1 cellular context compared by ENCODE assay signal in the genomic region with DNA sequence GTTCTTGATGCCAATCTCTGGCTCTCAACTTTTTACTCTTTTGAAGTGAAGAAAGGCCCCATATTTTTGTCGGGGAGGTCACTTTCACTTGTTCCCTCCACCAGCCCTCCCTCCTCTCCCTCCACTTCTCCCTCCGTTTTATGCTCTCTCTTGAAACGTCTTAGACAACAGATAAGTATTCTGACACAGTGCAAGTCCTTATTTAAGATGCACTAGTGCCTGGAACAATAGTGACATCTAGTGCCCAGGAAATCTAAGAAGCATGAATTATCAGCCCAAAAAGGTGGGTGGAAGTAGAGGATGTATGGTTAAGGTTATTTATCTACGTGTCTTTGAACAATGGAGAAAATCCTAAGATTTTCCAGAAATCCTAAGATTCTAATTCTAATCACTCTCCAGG.
TF ChIP-seq lines count a peak whose summit lies in the region.

No MANE protein-coding gene starts in this region.

TF ChIP-seq in HepG2, 621 proteins besides CTCF, POLR2A, EP300 and RAD21 (continued from another document):
- TF ChIP-seq STAG1 (CRISPR knock-in tag; IDR thresholded peaks at IDR 0.05) (peak; percentile 85), SMC3 (IDR thresholded peaks at IDR 0.05; ENCODE audit: low read length) (peak; percentile 59; the same call in 1 of the 2 replicates)
- TF ChIP-seq, protein P1, sequence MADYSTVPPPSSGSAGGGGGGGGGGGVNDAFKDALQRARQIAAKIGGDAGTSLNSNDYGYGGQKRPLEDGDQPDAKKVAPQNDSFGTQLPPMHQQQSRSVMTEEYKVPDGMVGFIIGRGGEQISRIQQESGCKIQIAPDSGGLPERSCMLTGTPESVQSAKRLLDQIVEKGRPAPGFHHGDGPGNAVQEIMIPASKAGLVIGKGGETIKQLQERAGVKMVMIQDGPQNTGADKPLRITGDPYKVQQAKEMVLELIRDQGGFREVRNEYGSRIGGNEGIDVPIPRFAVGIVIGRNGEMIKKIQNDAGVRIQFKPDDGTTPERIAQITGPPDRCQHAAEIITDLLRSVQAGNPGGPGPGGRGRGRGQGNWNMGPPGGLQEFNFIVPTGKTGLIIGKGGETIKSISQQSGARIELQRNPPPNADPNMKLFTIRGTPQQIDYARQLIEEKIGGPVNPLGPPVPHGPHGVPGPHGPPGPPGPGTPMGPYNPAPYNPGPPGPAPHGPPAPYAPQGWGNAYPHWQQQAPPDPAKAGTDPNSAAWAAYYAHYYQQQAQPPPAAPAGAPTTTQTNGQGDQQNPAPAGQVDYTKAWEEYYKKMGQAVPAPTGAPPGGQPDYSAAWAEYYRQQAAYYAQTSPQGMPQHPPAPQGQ (CRISPR knock-in tag; IDR thresholded peaks at IDR 0.05; ENCODE audit: borderline replicate concordance), result no peak
